ENCODE assay signal across 8 cellular contexts in the genomic region with DNA sequence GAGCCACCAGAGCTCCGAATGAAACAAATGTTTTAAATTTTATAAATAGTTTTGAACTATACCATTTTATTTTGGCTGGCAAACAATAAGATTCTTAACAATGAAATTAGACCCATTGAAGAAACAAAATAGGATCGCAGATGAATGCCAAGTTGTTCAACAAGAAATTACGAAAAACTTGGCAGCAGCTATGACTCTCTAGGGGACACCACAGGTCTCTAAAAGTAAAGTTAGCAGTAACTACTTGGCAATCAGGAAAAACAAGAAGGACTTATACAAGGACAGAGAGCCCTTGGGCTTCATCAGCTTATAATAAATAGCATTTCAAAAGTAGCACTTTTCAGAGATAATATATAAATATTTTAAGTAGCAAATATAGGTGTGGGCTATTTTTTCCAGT.
"Had no signal": no experiment of that assay in that cellular context is flagged by ENCODE, and none has a peak within 500 bp of the region (broad histone marks: within the 10 kb centered on the region; RNA-seq: fewer than 3 reads in every experiment).

No MANE protein-coding gene starts in this region.

- ATAC-seq: GM12878 had no signal

- H3K4me3 ChIP-seq: GM12878 had no signal

- FAIRE-seq: G401.6, GM12878, GM12891, GM12892, GM18507, GM19239 had no signal

- DNase-seq: GDM1, GF-D8 had no signal
